ENCODE assay signal across 1 cellular context in the genomic region with DNA sequence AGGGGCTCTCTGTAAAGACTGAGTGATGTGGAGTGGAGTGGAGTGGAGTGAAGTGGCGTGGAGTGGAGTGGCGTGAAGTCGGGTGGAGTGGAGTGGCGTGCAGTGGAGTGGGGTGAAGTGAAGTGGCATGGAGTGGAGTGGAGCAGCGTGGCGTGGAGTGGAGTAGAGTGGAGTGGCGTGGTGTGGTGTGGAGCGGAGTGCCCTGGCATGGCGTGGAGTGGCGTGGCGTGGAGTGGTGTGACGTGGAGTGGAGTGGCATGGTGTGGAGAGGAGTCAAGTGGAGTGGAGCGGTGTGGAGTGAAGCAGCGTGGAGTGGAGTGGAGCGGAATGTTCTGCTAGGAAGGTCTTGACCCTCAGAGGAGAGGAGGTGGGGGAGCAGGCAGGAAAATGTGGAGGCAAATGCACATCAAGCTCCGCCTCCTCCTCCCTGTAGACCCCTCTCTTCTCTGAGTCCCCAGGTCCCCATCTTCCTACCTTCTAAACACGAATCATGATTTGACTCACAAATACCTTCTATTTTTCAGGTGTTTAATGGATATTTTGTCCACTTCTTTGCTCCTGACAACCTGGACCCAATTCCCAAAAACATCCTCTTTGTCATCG.
A peak's percentile ranks its signal among the peaks of the same experiment; 100 is the strongest.
TF ChIP-seq lines count a peak whose summit lies in the region.

No MANE protein-coding gene starts in this region.

TF ChIP-seq in K562, 482 proteins besides CTCF, POLR2A, EP300 and RAD21:
- TF ChIP-seq, protein P1, sequence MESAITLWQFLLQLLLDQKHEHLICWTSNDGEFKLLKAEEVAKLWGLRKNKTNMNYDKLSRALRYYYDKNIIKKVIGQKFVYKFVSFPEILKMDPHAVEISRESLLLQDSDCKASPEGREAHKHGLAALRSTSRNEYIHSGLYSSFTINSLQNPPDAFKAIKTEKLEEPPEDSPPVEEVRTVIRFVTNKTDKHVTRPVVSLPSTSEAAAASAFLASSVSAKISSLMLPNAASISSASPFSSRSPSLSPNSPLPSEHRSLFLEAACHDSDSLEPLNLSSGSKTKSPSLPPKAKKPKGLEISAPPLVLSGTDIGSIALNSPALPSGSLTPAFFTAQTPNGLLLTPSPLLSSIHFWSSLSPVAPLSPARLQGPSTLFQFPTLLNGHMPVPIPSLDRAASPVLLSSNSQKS (CRISPR knock-in tag; IDR thresholded peaks at IDR 0.05) = no peak
- peak; percentile 24; the same call in 1 of the 2 replicates for TF ChIP-seq SAFB (IDR thresholded peaks at IDR 0.05; ENCODE audit: borderline replicate concordance, low read depth, low read length)
